In the genomic region with DNA sequence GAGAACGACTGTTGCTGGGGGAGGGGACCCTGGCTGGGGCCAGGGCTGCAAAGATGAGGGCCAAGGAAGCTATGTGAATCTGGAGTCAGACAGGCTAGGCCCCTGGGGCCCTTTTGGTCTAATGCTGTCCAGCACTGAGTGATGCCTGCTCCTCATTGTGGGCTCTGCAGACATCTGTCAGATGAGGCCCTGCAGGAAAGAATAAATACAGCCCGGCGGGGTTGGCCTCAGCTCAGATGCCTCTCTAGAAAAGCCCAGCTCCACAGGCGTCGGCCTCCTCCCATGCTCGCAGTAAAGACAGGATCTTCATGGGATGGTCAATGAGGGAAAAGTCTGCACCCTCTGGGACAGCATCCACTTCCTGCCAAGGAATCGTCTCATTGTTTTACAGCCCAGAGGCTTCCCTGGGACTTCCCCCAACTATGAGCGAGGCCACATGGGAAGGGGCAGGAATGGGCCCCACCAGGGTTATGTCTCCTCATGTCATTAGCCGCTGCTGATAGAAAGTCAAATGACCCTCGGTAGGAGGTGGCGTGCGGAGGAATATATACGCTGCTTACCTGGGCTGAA, we compare ENCODE assay signal across 20 cellular contexts.
"Had no signal": no experiment of that assay in that cellular context is flagged by ENCODE, and none has a peak within 500 bp of the region (broad histone marks: within the 10 kb centered on the region; RNA-seq: fewer than 3 reads in every experiment).

No MANE protein-coding gene starts in this region.

- DNase-seq: cerebellar nuclear complex; effector memory CD8-positive, alpha-beta T cell; esophagus squamous epithelium; foreskin keratinocyte; left colon; mesendoderm; naive thymus-derived CD4-positive, alpha-beta T cell; nephron progenitor cell; stimulated activated CD4-positive, alpha-beta T cell treated with anti-CD3 and anti-CD28 coated beads, Interleukin-2, amount 100 ng/mL, for 24 hours; stimulated activated CD4-positive, alpha-beta T cell treated with anti-CD3 and anti-CD28 coated beads, Interleukin-4, amount 100 ng/mL, for 4 hours; stimulated activated naive B cell treated with anti-CD40 and anti-IgM and Interleukin-4, amounts not matched to agents 10 μg/mL and 1 μg/mL and 100 μg/mL, for 72 hours; stomach; substantia nigra; trophoblast cell had no signal

- H3K4me3 Mint-ChIP-seq: dendritic cell treated with granulocyte-macrophage colony-stimulating factor and Interleukin-4, amounts not matched to agents 40 ng/mL and 50 ng/mL, for 4 days; effector memory CD8-positive, alpha-beta T cell; naive thymus-derived CD4-positive, alpha-beta T cell; nephron progenitor cell; stimulated activated naive B cell treated with anti-CD40 and anti-IgM and Interleukin-4, amounts not matched to agents 10 μg/mL and 1 μg/mL and 100 μg/mL, for 72 hours had no signal

- H3K9me3 ChIP-seq: esophagus squamous epithelium, pancreas, prostate gland, stomach, thoracic aorta had no signal

- H3K36me3 Mint-ChIP-seq: naive thymus-derived CD4-positive, alpha-beta T cell; stimulated activated naive B cell treated with anti-CD40 and anti-IgM and Interleukin-4, amounts not matched to agents 10 μg/mL and 1 μg/mL and 100 μg/mL, for 72 hours had no signal

- H3K27ac Mint-ChIP-seq: dendritic cell treated with granulocyte-macrophage colony-stimulating factor and Interleukin-4, amounts not matched to agents 40 ng/mL and 50 ng/mL, for 4 days; effector memory CD8-positive, alpha-beta T cell; naive thymus-derived CD4-positive, alpha-beta T cell; nephron progenitor cell; stimulated activated naive B cell treated with anti-CD40 and anti-IgM and Interleukin-4, amounts not matched to agents 10 μg/mL and 1 μg/mL and 100 μg/mL, for 72 hours had no signal

- ATAC-seq: effector memory CD8-positive, alpha-beta T cell; foreskin keratinocyte; left colon; naive thymus-derived CD4-positive, alpha-beta T cell; pancreas; sciatic nerve; stimulated activated naive B cell treated with anti-CD40 and anti-IgM and Interleukin-4, amounts not matched to agents 10 μg/mL and 1 μg/mL and 100 μg/mL, for 72 hours had no signal

- H3K4me3 ChIP-seq: esophagus squamous epithelium, pancreas, prostate gland, skin epidermis, stomach, thoracic aorta had no signal

- H3K4me1 ChIP-seq: foreskin keratinocyte, pancreas, prostate gland had no signal

- H3K27me3 ChIP-seq: pancreas had no signal

- H3K9me3 Mint-ChIP-seq: dendritic cell treated with granulocyte-macrophage colony-stimulating factor and Interleukin-4, amounts not matched to agents 40 ng/mL and 50 ng/mL, for 4 days; effector memory CD8-positive, alpha-beta T cell; naive thymus-derived CD4-positive, alpha-beta T cell; nephron progenitor cell; stimulated activated naive B cell treated with anti-CD40 and anti-IgM and Interleukin-4, amounts not matched to agents 10 μg/mL and 1 μg/mL and 100 μg/mL, for 72 hours had no signal

- H3K36me3 ChIP-seq: esophagus squamous epithelium, pancreas, prostate gland, stomach, thoracic aorta had no signal

- H3K27ac ChIP-seq: esophagus squamous epithelium, foreskin keratinocyte, pancreas, prostate gland, skin epidermis, stomach, thoracic aorta had no signal

- H3K27me3 Mint-ChIP-seq: dendritic cell treated with granulocyte-macrophage colony-stimulating factor and Interleukin-4, amounts not matched to agents 40 ng/mL and 50 ng/mL, for 4 days had no signal
